Comparison of ENCODE assay signal across 29 cellular contexts in genomic region chr3:11424277-11424676, GRCh38.
"Had no signal": no experiment of that assay in that cellular context is flagged by ENCODE, and none has a peak within 500 bp of the region (broad histone marks: within the 10 kb centered on the region; RNA-seq: fewer than 3 reads in every experiment).

No MANE protein-coding gene starts in this region.

- DNase-seq: left colon; left lung; lower lobe of right lung; mammary epithelial cell; mesendoderm; naive B cell; natural killer cell; nephron progenitor cell; occipital lobe; right lobe of liver; stimulated activated CD4-positive, alpha-beta T cell treated with anti-CD3 and anti-CD28 coated beads, Interleukin-1b, Interleukin-23, amount 100 ng/mL, for 48 hours; stimulated activated CD4-positive, alpha-beta T cell treated with anti-CD3 and anti-CD28 coated beads, Interleukin-2, amount 100 ng/mL, for 48 hours; stimulated activated CD4-positive, alpha-beta T cell treated with anti-CD3 and anti-CD28 coated beads, Interleukin-4, amount 100 ng/mL, for 4 hours; stimulated activated CD8-positive, alpha-beta memory T cell treated with anti-CD3 and anti-CD28 coated beads, Interleukin-4, amount 100 ng/mL, for 48 hours; stimulated activated naive CD4-positive, alpha-beta T cell treated with Interleukin-2 at 50 U/mL for 16 hours; stimulated activated naive CD8-positive, alpha-beta T cell treated with anti-CD3 and anti-CD28 coated beads, Interleukin-15, amount 100 ng/mL, for 72 hours; substantia nigra; uterus had no signal

- H3K9ac ChIP-seq: neural progenitor cell had no signal

- H3K27ac Mint-ChIP-seq: mesothelial cell of epicardium; natural killer cell; progenitor cell of endocrine pancreas; stimulated activated memory B cell treated with anti-CD40 and anti-IgM and Interleukin-4, amounts not matched to agents 10 μg/mL and 1 μg/mL and 100 μg/mL, for 72 hours; stimulated activated naive CD8-positive, alpha-beta T cell treated with anti-CD3 and anti-CD28 coated beads, Interleukin-15, amount 100 ng/mL, for 72 hours; type B pancreatic cell had no signal

- H3K27me3 Mint-ChIP-seq: naive B cell; progenitor cell of endocrine pancreas; stimulated activated memory B cell treated with anti-CD40 and anti-IgM and Interleukin-4, amounts not matched to agents 10 μg/mL and 1 μg/mL and 100 μg/mL, for 72 hours; stimulated activated naive CD8-positive, alpha-beta T cell treated with anti-CD3 and anti-CD28 coated beads, Interleukin-15, amount 100 ng/mL, for 72 hours; type B pancreatic cell had no signal

- H3K4me1 ChIP-seq: left lung, lower lobe of right lung, right atrium auricular region, right lobe of liver, tibial nerve, uterus had no signal

- H3K27ac ChIP-seq: hepatocyte, left lung, lower lobe of right lung, neural progenitor cell, neutrophil, right atrium auricular region, right lobe of liver, uterus had no signal

- H3K36me3 ChIP-seq: lower lobe of right lung, neural progenitor cell, right atrium auricular region, uterus had no signal

- FAIRE-seq: keratinocyte had no signal

- H3K4me3 Mint-ChIP-seq: mesothelial cell of epicardium; naive B cell; natural killer cell; neural progenitor cell; stimulated activated memory B cell treated with anti-CD40 and anti-IgM and Interleukin-4, amounts not matched to agents 10 μg/mL and 1 μg/mL and 100 μg/mL, for 72 hours; stimulated activated naive CD8-positive, alpha-beta T cell treated with anti-CD3 and anti-CD28 coated beads, Interleukin-15, amount 100 ng/mL, for 72 hours; type B pancreatic cell had no signal

- H3K4me1 Mint-ChIP-seq: stimulated activated memory B cell treated with anti-CD40 and anti-IgM and Interleukin-4, amounts not matched to agents 10 μg/mL and 1 μg/mL and 100 μg/mL, for 72 hours had no signal

- ATAC-seq: left colon; left lung; lower lobe of right lung; natural killer cell; right lobe of liver; stimulated activated memory B cell treated with anti-CD40 and anti-IgM and Interleukin-4, amounts not matched to agents 10 μg/mL and 1 μg/mL and 100 μg/mL, for 72 hours; stimulated activated naive CD8-positive, alpha-beta T cell treated with anti-CD3 and anti-CD28 coated beads, Interleukin-15, amount 100 ng/mL, for 72 hours had no signal

- H3K9me3 ChIP-seq: left lung, lower lobe of right lung, neutrophil, right atrium auricular region, right lobe of liver, tibial nerve, uterus had no signal

- H3K4me3 ChIP-seq: hepatocyte, left lung, lower lobe of right lung, neural progenitor cell, right atrium auricular region, right lobe of liver, smooth muscle cell, tibial nerve, uterus had no signal

- H3K9me3 Mint-ChIP-seq: naive B cell; natural killer cell; stimulated activated memory B cell treated with anti-CD40 and anti-IgM and Interleukin-4, amounts not matched to agents 10 μg/mL and 1 μg/mL and 100 μg/mL, for 72 hours; stimulated activated naive CD8-positive, alpha-beta T cell treated with anti-CD3 and anti-CD28 coated beads, Interleukin-15, amount 100 ng/mL, for 72 hours; type B pancreatic cell had no signal
